ENCODE assay signal across 17 cellular contexts in genomic region chr20:37343994-37344355, GRCh38. TPM values are rescaled to one million over a fixed set of nuclear protein-coding genes. Genes with fewer than 3 reads are reported as not detected.
DNase-seq lines count a peak whose midpoint lies in the region; ATAC-seq and TF ChIP-seq lines count a peak whose summit lies in the region.
"Had no signal": no experiment of that assay in that cellular context is flagged by ENCODE, and none has a peak within 500 bp of the region (broad histone marks: within the 10 kb centered on the region; RNA-seq: fewer than 3 reads in every experiment).

No MANE protein-coding gene starts in this region.

- H3K4me2 ChIP-seq in PC-3 (ENCODE audit: low read length): peak overlapping the region; percentile 88; the same call in 1 of the 2 replicates
- H3K4me2 ChIP-seq: KMS-11 had no signal

- H2AFZ ChIP-seq in PC-3 (ENCODE audit: low read length): peak overlapping the region; percentile 3; the same call in 1 of the 2 replicates

- no peak overlapping the region for H3K4me3 ChIP-seq in CD4-positive, CD25-positive, alpha-beta regulatory T cell (ENCODE audit: low read depth, low read length)
- H3K4me3 ChIP-seq in PC-3 (ENCODE audit: low read length) (no peak overlapping the region), esophagus (ENCODE audit: low read depth in 1 of 2, low read length in 2 of 2) (no peak overlapping the region)
- H3K4me3 ChIP-seq: psoas muscle, tibial artery had no signal

- DNase-seq in CD4-positive, CD25-positive, alpha-beta regulatory T cell: no peak
- DNase-seq in PC-3: no peak
- DNase-seq in progenitor cell of endocrine pancreas (ENCODE audit: low spot score, unreplicated experiment): no peak
- DNase-seq in UCSD-AML1 (lab: John Stamatoyannopoulos, UW; ENCODE audit: unreplicated experiment): no peak
- DNase-seq in NCI-H2196 (lab: John Stamatoyannopoulos, UW; ENCODE audit: unreplicated experiment): no peak
- no peak for DNase-seq in NOMO-1 treated with dmso at 0.1 percent for 144 hours (lab: John Stamatoyannopoulos, UW; ENCODE audit: unreplicated experiment)
- no peak for DNase-seq in stimulated activated CD4-positive, alpha-beta T cell treated with anti-CD3 and anti-CD28 coated beads, Interleukin-4, amount 100 ng/mL, for 1 hour
- DNase-seq: activated CD4-positive, alpha-beta T cell treated with anti-CD3 and anti-CD28 coated beads, Interleukin-2, amount 50 U/mL, for 1 hour; C1 segment of cervical spinal cord; effector CD4-positive, alpha-beta T cell; NCI-H187 treated with DMSO at 0.1 percent for 48 hours; NCI-H748 treated with DMSO at 0.1 percent for 48 hours; psoas muscle had no signal

- no peaks in the 10 kb centered on the region for H3K36me3 ChIP-seq in CD4-positive, CD25-positive, alpha-beta regulatory T cell (ENCODE audit: control insufficient read depth, insufficient read depth, low read length)
- no peaks in the 10 kb centered on the region for H3K36me3 ChIP-seq in PC-3 (ENCODE audit: low read depth, low read length)
- no peaks in the 10 kb centered on the region for H3K36me3 ChIP-seq in esophagus (ENCODE audit: control insufficient read depth in 2 of 2, insufficient read depth in 2 of 2, low read length in 1 of 2)
- H3K36me3 ChIP-seq: tibial artery had no signal

- H3K27me3 ChIP-seq in CD4-positive, CD25-positive, alpha-beta regulatory T cell (ENCODE audit: control insufficient read depth, insufficient read depth, low read length): no peaks in the 10 kb centered on the region
- no peaks in the 10 kb centered on the region for H3K27me3 ChIP-seq in PC-3 (ENCODE audit: low read length)
- H3K27me3 ChIP-seq in esophagus (ENCODE audit: control insufficient read depth in 1 of 2, insufficient read depth in 2 of 2, low read length in 2 of 2): no peaks in the 10 kb centered on the region
- H3K27me3 ChIP-seq: foreskin keratinocyte, tibial artery had no signal

- peak overlapping the region in 3 of 4 donors; percentile 55 to 60 (median 59) for H3K4me3 Mint-ChIP-seq in CD4-positive, CD25-positive, alpha-beta regulatory T cell
- peak overlapping the region; percentile 77 for H3K4me3 Mint-ChIP-seq in progenitor cell of endocrine pancreas (ENCODE audit: low read depth)

- no peak overlapping the region for H3K27ac Mint-ChIP-seq in CD4-positive, CD25-positive, alpha-beta regulatory T cell
- H3K27ac Mint-ChIP-seq in progenitor cell of endocrine pancreas: peak overlapping the region; percentile 99

- H3K79me2 ChIP-seq in PC-3 (ENCODE audit: low read length): peaks cover 36% of the 10 kb centered on the region

- H3K4me1 ChIP-seq in CD4-positive, CD25-positive, alpha-beta regulatory T cell (ENCODE audit: control insufficient read depth, insufficient read depth, low read length, poor library complexity, severe bottlenecking): peaks cover 6% of the 10 kb centered on the region
- H3K4me1 ChIP-seq in PC-3 (ENCODE audit: insufficient read depth, low read length) (peaks cover 35% of the 10 kb centered on the region), esophagus (ENCODE audit: control insufficient read depth in 2 of 2, insufficient read depth in 2 of 2, low read length in 1 of 2) (peaks cover 5 to 32% of the 10 kb centered on the region in 2 donors)
- H3K4me1 ChIP-seq: psoas muscle had no signal

- no TSS peak for BruUV-seq in PC-3 (replicated peaks; lab: Mats Ljungman, UMichigan)

- H3K27me3 Mint-ChIP-seq in CD4-positive, CD25-positive, alpha-beta regulatory T cell: peaks cover 6% of the 10 kb centered on the region
- no peaks in the 10 kb centered on the region for H3K27me3 Mint-ChIP-seq in progenitor cell of endocrine pancreas

- H3K27ac ChIP-seq in CD4-positive, CD25-positive, alpha-beta regulatory T cell (ENCODE audit: insufficient read depth, low read length, poor library complexity, severe bottlenecking): no peak overlapping the region
- H3K27ac ChIP-seq in PC-3 (ENCODE audit: low read length) (peak overlapping the region; percentile 27; the same call in 1 of the 2 replicates), esophagus (ENCODE audit: low read depth in 2 of 2, low read length in 1 of 2) (peak overlapping the region; percentile 89 to 91)
- H3K27ac ChIP-seq: foreskin keratinocyte, KMS-11, psoas muscle had no signal

- no peak for ATAC-seq in CD4-positive, CD25-positive, alpha-beta regulatory T cell (ENCODE audit: low read depth in 2 of 2)
- no peak for ATAC-seq in PC-3
- ATAC-seq: foreskin keratinocyte, psoas muscle had no signal

- no peak overlapping the region for H3K9ac ChIP-seq in PC-3 (ENCODE audit: low read length)
- H3K9ac ChIP-seq: KMS-11 had no signal

- H3K9me2 ChIP-seq in PC-3 (replicated peaks; ENCODE audit: low read length): no peaks in the 10 kb centered on the region

- H4K20me1 ChIP-seq in PC-3 (ENCODE audit: low read length): peaks cover 4% of the 10 kb centered on the region

- no peaks in the 10 kb centered on the region for H3K9me3 Mint-ChIP-seq in CD4-positive, CD25-positive, alpha-beta regulatory T cell
- no peaks in the 10 kb centered on the region for H3K9me3 Mint-ChIP-seq in progenitor cell of endocrine pancreas (ENCODE audit: low read depth)

- CTCF ChIA-PET in PC-3 (lab: Charles Lee): interaction anchor here (1.1 kb wide), 1 partner anchor 49 kb away, joined by 4 read pairs; no protein-coding TSS in a partner anchor

- 70 to 79% methylated on average over 4 of the region's 4 CpGs for WGBS in esophagus, 2 donors

- intact Hi-C loops in PC-3 (cut with micrococcal nuclease): no loop called here

- no peaks in the 10 kb centered on the region for H3F3A ChIP-seq in PC-3 (ENCODE audit: low read length, unreplicated experiment)

- TF ChIP-seq CTCF in PC-3 (conservative IDR thresholded peaks at IDR 0.05; ENCODE audit: low read depth, low read length): no peak
- no peak for TF ChIP-seq CTCF in progenitor cell of endocrine pancreas (IDR thresholded peaks at IDR 0.05; ENCODE audit: unreplicated experiment)

- no peaks in the 10 kb centered on the region for H3K36me3 Mint-ChIP-seq in CD4-positive, CD25-positive, alpha-beta regulatory T cell
- H3K36me3 Mint-ChIP-seq in progenitor cell of endocrine pancreas (ENCODE audit: insufficient read depth): peaks cover 5% of the 10 kb centered on the region

- POLR2A ChIA-PET in PC-3 (lab: Charles Lee; ENCODE audit: unreplicated experiment): no interaction called here

- peaks cover 0 to 13% (median 3%) of the 10 kb centered on the region in 4 donors for H3K4me1 Mint-ChIP-seq in CD4-positive, CD25-positive, alpha-beta regulatory T cell
- peaks cover 39% of the 10 kb centered on the region for H3K4me1 Mint-ChIP-seq in progenitor cell of endocrine pancreas (ENCODE audit: low read depth)

- no peaks in the 10 kb centered on the region for H3K9me3 ChIP-seq in CD4-positive, CD25-positive, alpha-beta regulatory T cell (ENCODE audit: control insufficient read depth in 2 of 2, low read length in 2 of 2)
- H3K9me3 ChIP-seq in PC-3 (ENCODE audit: low read length): no peaks in the 10 kb centered on the region
- no peaks in the 10 kb centered on the region for H3K9me3 ChIP-seq in esophagus (ENCODE audit: control insufficient read depth in 2 of 2, insufficient read depth in 1 of 2, low read depth in 1 of 2, low read length in 1 of 2)
- H3K9me3 ChIP-seq: psoas muscle, tibial artery had no signal

RNA-seq across cellular contexts. Expression of gene SRC, which starts 2.0 kb away (rescaled TPM):
- total RNA-seq in CD4-positive, CD25-positive, alpha-beta regulatory T cell: 5.5 TPM
- under 1 TPM in 3 of 4 donors, not detected in 1; 0.29 to 0.56 (median 0.55) TPM for polyA plus RNA-seq in CD4-positive, CD25-positive, alpha-beta regulatory T cell
- total RNA-seq in PC-3 (2014; rRNA removed) (55.6 and 82.1 TPM in 2 replicates), progenitor cell of endocrine pancreas (126 and 128 TPM in 2 replicates)
- polyA plus RNA-seq in esophagus: 10 to 100 TPM; 26.9 to 59.4 TPM

RNA-seq across cellular contexts. Expression of gene MANBAL, which starts 54.5 kb away (rescaled TPM):
- total RNA-seq in CD4-positive, CD25-positive, alpha-beta regulatory T cell: 6.1 TPM
- polyA plus RNA-seq in CD4-positive, CD25-positive, alpha-beta regulatory T cell: 10 to 100 TPM; 20.0 to 32.4 (median 28.2) TPM
- total RNA-seq in PC-3 (2014; rRNA removed) (21.9 and 27.5 TPM in 2 replicates), progenitor cell of endocrine pancreas (39.4 and 41.2 TPM in 2 replicates)
- 10 to 100 TPM; 27.6 to 58.1 TPM for polyA plus RNA-seq in esophagus
